12 cellular contexts compared by ENCODE assay signal in genomic region chr20:2820084-2820895, GRCh38. TPM values are rescaled to one million over a fixed set of nuclear protein-coding genes. Genes with fewer than 3 reads are reported as not detected.
DNase-seq lines count a peak whose midpoint lies in the region; ATAC-seq, FAIRE-seq and TF ChIP-seq lines count a peak whose summit lies in the region.
"Had no signal": no experiment of that assay in that cellular context is flagged by ENCODE, and none has a peak within 500 bp of the region (broad histone marks: within the 10 kb centered on the region; RNA-seq: fewer than 3 reads in every experiment).

No MANE protein-coding gene starts in this region.

- TF ChIP-seq CTCF in A549 (IDR thresholded peaks at IDR 0.05) (no peak), endothelial cell (IDR thresholded peaks at IDR 0.05; ENCODE audit: unreplicated experiment) (no peak), lung (IDR thresholded peaks at IDR 0.05; ENCODE audit: control extremely low read depth, extremely low read depth) (no peak), tibial artery (IDR thresholded peaks at IDR 0.05) (no peak)

- H3K9me3 ChIP-seq in A549, result no peaks in the 10 kb centered on the region
- H3K9me3 ChIP-seq in HUES6 (ENCODE audit: control insufficient read depth, insufficient read depth, low read depth, low read length), result no peaks in the 10 kb centered on the region
- H3K9me3 ChIP-seq in lung (ENCODE audit: control insufficient read depth in 2 of 2, insufficient read depth in 1 of 2, low read length in 1 of 2), result peaks cover 0 to 1% of the 10 kb centered on the region in 2 donors
- no peaks in the 10 kb centered on the region for H3K9me3 ChIP-seq in tibial artery
- H3K9me3 ChIP-seq: BLaER1 treated with 17β-estradiol and CSF1 and Interleukin-3, amounts not matched to agents 10 nM and 100 nM had no signal

- no peak overlapping the region for H3K9ac ChIP-seq in HUES6 (ENCODE audit: low read length)
- H3K9ac ChIP-seq: BLaER1 treated with 17β-estradiol and CSF1 and Interleukin-3, amounts not matched to agents 10 nM and 100 nM had no signal

- CTCF ChIA-PET in A549 (lab: Yijun Ruan, JAX), result interaction anchor here (1.1 to 1.3 kb wide), 2 partner anchors 13 to 25 kb away, joined by 3 read pairs; no protein-coding TSS in a partner anchor

- WGBS in A549 (ENCODE audit: missing lambda C conversion rate), result 86% methylated on average over 30 of the region's 32 CpGs
- WGBS in lung, 2 donors, result 38 to 44% methylated on average over 32 of the region's 32 CpGs

- H3K4me3 ChIP-seq in A549 (no peak overlapping the region), HUES6 (ENCODE audit: low read depth, low read length) (peak overlapping the region; percentile 29), lung (no peak overlapping the region), tibial artery (no peak overlapping the region)
- H3K4me3 ChIP-seq: BLaER1 treated with 17β-estradiol and CSF1 and Interleukin-3, amounts not matched to agents 10 nM and 100 nM had no signal

- H3K27ac ChIP-seq in A549 (no peak overlapping the region), HUES6 (ENCODE audit: low read depth, low read length) (no peak overlapping the region), lung (ENCODE audit: low read depth in 1 of 2, low read length in 1 of 2) (no peak overlapping the region), tibial artery (no peak overlapping the region)
- H3K27ac ChIP-seq: BLaER1 treated with 17β-estradiol and CSF1 and Interleukin-3, amounts not matched to agents 10 nM and 100 nM; foreskin keratinocyte had no signal

- H3K4me1 Mint-ChIP-seq in endothelial cell (ENCODE audit: unreplicated experiment), result peaks cover 5% of the 10 kb centered on the region

- peaks cover 10% of the 10 kb centered on the region for H3K36me3 Mint-ChIP-seq in endothelial cell (ENCODE audit: low read depth, unreplicated experiment)
- H3K36me3 Mint-ChIP-seq: IgD-negative memory B cell had no signal

- intact Hi-C loops in tibial artery (cut with DNase I; ENCODE audit: low total_unique reads), result no loop called here

- H3K4me3 Mint-ChIP-seq in endothelial cell (ENCODE audit: unreplicated experiment), result peak overlapping the region; percentile 11

- no peaks in the 10 kb centered on the region for H3K36me3 ChIP-seq in HUES6 (ENCODE audit: control insufficient read depth, insufficient read depth, low read length)
- no peaks in the 10 kb centered on the region for H3K36me3 ChIP-seq in lung (ENCODE audit: control insufficient read depth in 2 of 2, insufficient read depth in 2 of 2, low read length in 2 of 2)
- no peaks in the 10 kb centered on the region for H3K36me3 ChIP-seq in tibial artery
- H3K36me3 ChIP-seq: BLaER1 treated with 17β-estradiol and CSF1 and Interleukin-3, amounts not matched to agents 10 nM and 100 nM had no signal

- peaks cover 22% of the 10 kb centered on the region for H3K27me3 Mint-ChIP-seq in endothelial cell (ENCODE audit: unreplicated experiment)

- DNase-seq in A549 (ENCODE audit: low read depth in 1 of 2, low spot score in 1 of 2), result no peak
- DNase-seq in endothelial cell (ENCODE audit: low spot score), result no peak
- DNase-seq in lung (ENCODE audit: low spot score), result peak; percentile 28
- no peak for DNase-seq in tibial artery
- DNase-seq in NCI-H748 (lab: John Stamatoyannopoulos, UW; ENCODE audit: unreplicated experiment), result no peak
- DNase-seq: activated CD4-positive, alpha-beta T cell treated with anti-CD3 and anti-CD28 coated beads for 4 hours; foreskin keratinocyte had no signal

- peak overlapping the region; percentile 57 for H3K27ac Mint-ChIP-seq in endothelial cell (ENCODE audit: unreplicated experiment)

- H3K27me3 ChIP-seq in HUES6 (ENCODE audit: control insufficient read depth, insufficient read depth, low read length), result peaks cover 47% of the 10 kb centered on the region
- no peaks in the 10 kb centered on the region for H3K27me3 ChIP-seq in lung (ENCODE audit: control insufficient read depth, insufficient read depth)
- H3K27me3 ChIP-seq in tibial artery, result peaks cover 0 to 57% of the 10 kb centered on the region in 2 donors

- no peak for TF ChIP-seq POLR2A in A549 (IDR thresholded peaks at IDR 0.05; ENCODE audit: low read length)

- no peak for TF ChIP-seq EP300 in A549 (IDR thresholded peaks at IDR 0.05)

- no peak for ATAC-seq in A549
- no peak for ATAC-seq in lung (ENCODE audit: insufficient read depth, low FRiP score)
- no peak for ATAC-seq in HG02763 (IDR thresholded peaks at IDR 0.05; ENCODE audit: unreplicated experiment)
- ATAC-seq in GM18907 (IDR thresholded peaks at IDR 0.05; ENCODE audit: unreplicated experiment), result no peak
- ATAC-seq: foreskin keratinocyte had no signal

- H3K4me2 ChIP-seq in A549, result no peak overlapping the region
- H3K4me2 ChIP-seq: BLaER1 treated with 17β-estradiol and CSF1 and Interleukin-3, amounts not matched to agents 10 nM and 100 nM had no signal

- H3K4me1 ChIP-seq in A549 (peaks cover 11% of the 10 kb centered on the region), HUES6 (ENCODE audit: control insufficient read depth, insufficient read depth, low read length) (peaks cover 15% of the 10 kb centered on the region), lung (ENCODE audit: control insufficient read depth in 2 of 2, insufficient read depth in 2 of 2, low read length in 2 of 2) (peaks cover 0 to 6% of the 10 kb centered on the region in 2 donors), tibial artery (peaks cover 0 to 22% (median 13%) of the 10 kb centered on the region in 4 donors)
- H3K4me1 ChIP-seq: foreskin keratinocyte had no signal

- FAIRE-seq in A549 (lab: Jason Lieb, UNC), result no peak

- no peak for TF ChIP-seq RAD21 in A549 (conservative IDR thresholded peaks at IDR 0.05 in 1 of 2, IDR thresholded peaks at IDR 0.05 in 1 of 2)

- POLR2A ChIA-PET in A549 (lab: Yijun Ruan, JAX), result no interaction called here

- H3K9me3 Mint-ChIP-seq in endothelial cell (ENCODE audit: unreplicated experiment), result no peaks in the 10 kb centered on the region
- H3K9me3 Mint-ChIP-seq: IgD-negative memory B cell had no signal

TF ChIP-seq in A549, 52 proteins besides CTCF, POLR2A, EP300 and RAD21:
- TF ChIP-seq HOXB5 (CRISPR knock-in tag; IDR thresholded peaks at IDR 0.05) (no peak), PHF8 (IDR thresholded peaks at IDR 0.05; ENCODE audit: borderline replicate concordance, low read depth) (no peak), MAFK (IDR thresholded peaks at IDR 0.05; ENCODE audit: partially characterized antibody) (peak; percentile 51), CBX2 (IDR thresholded peaks at IDR 0.05; ENCODE audit: borderline replicate concordance, low read depth) (no peak)

RNA-seq across cellular contexts. Expression of gene TMEM239, which starts 4.1 kb away (rescaled TPM):
- polyA plus RNA-seq in A549 (2011; rRNA removed) (not detected in 2 replicates), A549 (2017; fragmentation: RNase III; extraction: RNeasy Plus Mini Kit Qiagen cat#74134 plus additional on column Dnase treatment) (not detected in 3 replicates), lung (not detected)
- polyA plus RNA-seq in A549 (2012; cell fraction: cytosol; rRNA removed), result 0.10 TPM in 1 of 2 replicates, not detected in the other
- 0.19 and 1.1 TPM in 2 replicates for polyA plus RNA-seq in A549 (2012; cell fraction: nucleus; rRNA removed)
- polyA minus RNA-seq in A549 (2011; rRNA and poly(A)+ RNA removed), result not detected in 2 replicates
- total RNA-seq in endothelial cell (ENCODE audit: unreplicated experiment) (not detected), lung (not detected)
- total RNA-seq: foreskin keratinocyte had no signal
- polyA plus RNA-seq: foreskin keratinocyte, IgD-negative memory B cell had no signal

RNA-seq across cellular contexts. Expression of gene C20orf141, which starts 5.5 kb away (rescaled TPM):
- polyA plus RNA-seq in A549 (2011; rRNA removed), result 0.16 and 0.24 TPM in 2 replicates
- polyA plus RNA-seq in A549 (2012; cell fraction: cytosol; rRNA removed), result 0.23 TPM in 1 of 2 replicates, not detected in the other
- 0.21 and 0.58 TPM in 2 replicates for polyA plus RNA-seq in A549 (2012; cell fraction: nucleus; rRNA removed)
- polyA plus RNA-seq in A549 (2017; fragmentation: RNase III; extraction: RNeasy Plus Mini Kit Qiagen cat#74134 plus additional on column Dnase treatment), result 0.29 to 0.56 TPM (median 0.54 TPM) in 3 replicates
- 0.54 and 1.5 TPM in 2 replicates for polyA minus RNA-seq in A549 (2011; rRNA and poly(A)+ RNA removed)
- total RNA-seq in endothelial cell (ENCODE audit: unreplicated experiment), result not detected
- total RNA-seq in lung, result not detected
- not detected for polyA plus RNA-seq in lung
- total RNA-seq: foreskin keratinocyte had no signal
- polyA plus RNA-seq: foreskin keratinocyte, IgD-negative memory B cell had no signal

RNA-seq across cellular contexts. Expression of gene CPXM1, which starts 19.9 kb away (rescaled TPM):
- polyA plus RNA-seq in A549 (2011; rRNA removed) (not detected in 2 replicates), A549 (2017; fragmentation: RNase III; extraction: RNeasy Plus Mini Kit Qiagen cat#74134 plus additional on column Dnase treatment) (not detected in 3 replicates), lung (1 to 10 TPM; 1.5 to 3.3 TPM)
- polyA plus RNA-seq in A549 (2012; cell fraction: cytosol; rRNA removed), result not detected in 2 replicates
- 0.05 TPM in 1 of 2 replicates, not detected in the other for polyA plus RNA-seq in A549 (2012; cell fraction: nucleus; rRNA removed)
- not detected in 2 replicates for polyA minus RNA-seq in A549 (2011; rRNA and poly(A)+ RNA removed)
- total RNA-seq in endothelial cell (ENCODE audit: unreplicated experiment) (139 TPM), lung (10 to 100 TPM in 1 of 2 donors, 1 to 10 TPM in 1; 5.1 to 29.1 TPM)
- total RNA-seq: foreskin keratinocyte had no signal
- polyA plus RNA-seq: foreskin keratinocyte had no signal

RNA-seq across cellular contexts. Expression of gene PCED1A, which starts 20.2 kb away (rescaled TPM):
- 25.7 and 31.4 TPM in 2 replicates for polyA plus RNA-seq in A549 (2011; rRNA removed)
- 36.6 and 38.1 TPM in 2 replicates for polyA plus RNA-seq in A549 (2012; cell fraction: cytosol; rRNA removed)
- polyA plus RNA-seq in A549 (2012; cell fraction: nucleus; rRNA removed), result 248 and 268 TPM in 2 replicates
- 30.5 to 43.8 TPM (median 43.2 TPM) in 3 replicates for polyA plus RNA-seq in A549 (2017; fragmentation: RNase III; extraction: RNeasy Plus Mini Kit Qiagen cat#74134 plus additional on column Dnase treatment)
- 13.2 and 17.7 TPM in 2 replicates for polyA minus RNA-seq in A549 (2011; rRNA and poly(A)+ RNA removed)
- 30.9 TPM for total RNA-seq in endothelial cell (ENCODE audit: unreplicated experiment)
- 10 to 100 TPM; 33.5 to 36.6 TPM for total RNA-seq in lung
- polyA plus RNA-seq in lung, result 10 to 100 TPM; 26.2 to 40.4 TPM

RNA-seq across cellular contexts. Expression of gene VPS16, which starts 20.3 kb away (rescaled TPM):
- polyA plus RNA-seq in A549 (2011; rRNA removed) (33.0 and 35.5 TPM in 2 replicates), A549 (2017; fragmentation: RNase III; extraction: RNeasy Plus Mini Kit Qiagen cat#74134 plus additional on column Dnase treatment) (34.3 to 38.2 TPM (median 37.5 TPM) in 3 replicates), lung (10 to 100 TPM; 41.0 to 53.4 TPM)
- 41.2 and 43.3 TPM in 2 replicates for polyA plus RNA-seq in A549 (2012; cell fraction: cytosol; rRNA removed)
- polyA plus RNA-seq in A549 (2012; cell fraction: nucleus; rRNA removed), result 161 and 181 TPM in 2 replicates
- polyA minus RNA-seq in A549 (2011; rRNA and poly(A)+ RNA removed), result 47.5 and 50.4 TPM in 2 replicates
- total RNA-seq in endothelial cell (ENCODE audit: unreplicated experiment) (43.3 TPM), lung (10 to 100 TPM; 26.1 to 44.1 TPM)
